Comparison of ENCODE assay signal across 17 cellular contexts in the genomic region with DNA sequence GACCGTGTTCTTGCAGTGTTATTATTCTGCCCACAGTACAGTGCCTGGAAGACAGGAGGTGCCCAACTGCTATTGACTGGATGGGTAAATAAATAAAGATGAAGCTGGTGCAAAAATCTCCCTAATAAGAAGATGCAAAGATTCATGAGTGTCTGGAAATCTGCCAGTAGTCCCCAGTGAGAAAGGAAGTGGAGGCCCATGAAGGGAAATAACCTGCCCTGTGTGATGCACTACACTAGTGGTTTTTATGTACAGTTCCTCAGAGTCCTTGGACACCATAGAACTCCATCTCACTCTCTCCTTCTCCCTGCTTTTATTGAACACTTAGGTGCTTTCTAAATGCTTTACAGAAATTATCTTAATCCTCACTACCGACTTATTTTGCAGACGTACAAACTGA.
DNase-seq lines count a peak whose midpoint lies in the region; ATAC-seq lines count a peak whose summit lies in the region.
"Had no signal": no experiment of that assay in that cellular context is flagged by ENCODE, and none has a peak within 500 bp of the region (broad histone marks: within the 10 kb centered on the region; RNA-seq: fewer than 3 reads in every experiment).

No MANE protein-coding gene starts in this region.

- no peak overlapping the region for H3K27ac Mint-ChIP-seq in activated naive CD4-positive, alpha-beta T cell treated with anti-CD3 and anti-CD28 coated beads, Interleukin-2, amount 50 U/mL, for 24 hours
- no peak overlapping the region for H3K27ac Mint-ChIP-seq in stimulated activated naive B cell treated with anti-CD40 and anti-IgM and Interleukin-4, amounts not matched to agents 10 μg/mL and 1 μg/mL and 100 μg/mL, for 72 hours
- H3K27ac Mint-ChIP-seq: activated CD8-positive, alpha-beta memory T cell treated with anti-CD3 and anti-CD28 coated beads, Interleukin-2, amount 10 ng/mL, durations not matched to agents 7 days and 5 days; activated naive CD4-positive, alpha-beta T cell treated with anti-CD3 and anti-CD28 coated beads, Interleukin-2, amount 10 ng/mL, durations not matched to agents 7 days and 5 days had no signal

- peaks cover 82% of the 10 kb centered on the region for H3K4me1 Mint-ChIP-seq in activated naive CD4-positive, alpha-beta T cell treated with anti-CD3 and anti-CD28 coated beads, Interleukin-2, amount 50 U/mL, for 24 hours
- H3K4me1 Mint-ChIP-seq in stimulated activated naive B cell treated with anti-CD40 and anti-IgM and Interleukin-4, amounts not matched to agents 10 μg/mL and 1 μg/mL and 100 μg/mL, for 72 hours, result peaks cover 11% of the 10 kb centered on the region in 2 donors

- H3K36me3 Mint-ChIP-seq in activated naive CD4-positive, alpha-beta T cell treated with anti-CD3 and anti-CD28 coated beads, Interleukin-2, amount 50 U/mL, for 24 hours, result peaks cover 3% of the 10 kb centered on the region
- H3K36me3 Mint-ChIP-seq in stimulated activated naive B cell treated with anti-CD40 and anti-IgM and Interleukin-4, amounts not matched to agents 10 μg/mL and 1 μg/mL and 100 μg/mL, for 72 hours, result no peaks in the 10 kb centered on the region

- no peak for DNase-seq in activated naive CD4-positive, alpha-beta T cell treated with anti-CD3 and anti-CD28 coated beads, Interleukin-2, amount 50 U/mL, for 16 hours
- no peak for DNase-seq in stimulated activated naive B cell treated with anti-CD40 and anti-IgM and Interleukin-4, amounts not matched to agents 10 μg/mL and 1 μg/mL and 100 μg/mL, for 72 hours
- DNase-seq in D341Med (ENCODE audit: low spot score) (no peak), T-helper 1 cell (no peak), T-helper 9 cell (no peak)
- DNase-seq: activated CD8-positive, alpha-beta memory T cell treated with anti-CD3 and anti-CD28 coated beads, Interleukin-2, amount 10 ng/mL, durations not matched to agents 7 days and 5 days; activated naive CD4-positive, alpha-beta T cell treated with anti-CD3 and anti-CD28 coated beads, Interleukin-2, amount 10 ng/mL, durations not matched to agents 7 days and 5 days; Caco-2; GF-D8; KG1; lower lobe of right lung; right lobe of liver; stimulated activated CD4-positive, alpha-beta T cell treated with anti-CD3 and anti-CD28 coated beads, Interleukin-4, amount 100 ng/mL, for 1 hour had no signal

- peaks cover 6% of the 10 kb centered on the region for H3K9me3 Mint-ChIP-seq in activated naive CD4-positive, alpha-beta T cell treated with anti-CD3 and anti-CD28 coated beads, Interleukin-2, amount 50 U/mL, for 24 hours
- H3K9me3 Mint-ChIP-seq in stimulated activated naive B cell treated with anti-CD40 and anti-IgM and Interleukin-4, amounts not matched to agents 10 μg/mL and 1 μg/mL and 100 μg/mL, for 72 hours, result peaks cover 2 to 6% of the 10 kb centered on the region in 2 donors

- H3K4me3 Mint-ChIP-seq in activated naive CD4-positive, alpha-beta T cell treated with anti-CD3 and anti-CD28 coated beads, Interleukin-2, amount 50 U/mL, for 24 hours, result peak overlapping the region; percentile 27
- H3K4me3 Mint-ChIP-seq in stimulated activated naive B cell treated with anti-CD40 and anti-IgM and Interleukin-4, amounts not matched to agents 10 μg/mL and 1 μg/mL and 100 μg/mL, for 72 hours, result no peak overlapping the region
- H3K4me3 Mint-ChIP-seq: activated CD8-positive, alpha-beta memory T cell treated with anti-CD3 and anti-CD28 coated beads, Interleukin-2, amount 10 ng/mL, durations not matched to agents 7 days and 5 days; activated naive CD4-positive, alpha-beta T cell treated with anti-CD3 and anti-CD28 coated beads, Interleukin-2, amount 10 ng/mL, durations not matched to agents 7 days and 5 days; neural crest cell had no signal

- H3K27me3 Mint-ChIP-seq in activated naive CD4-positive, alpha-beta T cell treated with anti-CD3 and anti-CD28 coated beads, Interleukin-2, amount 50 U/mL, for 24 hours, result no peaks in the 10 kb centered on the region
- peaks cover 0 to 7% of the 10 kb centered on the region in 2 donors for H3K27me3 Mint-ChIP-seq in stimulated activated naive B cell treated with anti-CD40 and anti-IgM and Interleukin-4, amounts not matched to agents 10 μg/mL and 1 μg/mL and 100 μg/mL, for 72 hours
- H3K27me3 Mint-ChIP-seq: activated CD8-positive, alpha-beta memory T cell treated with anti-CD3 and anti-CD28 coated beads, Interleukin-2, amount 10 ng/mL, durations not matched to agents 7 days and 5 days; activated naive CD4-positive, alpha-beta T cell treated with anti-CD3 and anti-CD28 coated beads, Interleukin-2, amount 10 ng/mL, durations not matched to agents 7 days and 5 days had no signal

- peak; percentile 64 for ATAC-seq in GM21619 (IDR thresholded peaks at IDR 0.05; ENCODE audit: unreplicated experiment)
- ATAC-seq in HG03571 (IDR thresholded peaks at IDR 0.05; ENCODE audit: unreplicated experiment), result peak; percentile 71
- ATAC-seq in stimulated activated naive B cell treated with anti-CD40 and anti-IgM and Interleukin-4, amounts not matched to agents 10 μg/mL and 1 μg/mL and 100 μg/mL, for 72 hours (replicated peaks), result peak; percentile 25 to 62
- ATAC-seq: activated CD8-positive, alpha-beta memory T cell treated with anti-CD3 and anti-CD28 coated beads, Interleukin-2, amount 10 ng/mL, durations not matched to agents 7 days and 5 days; lower lobe of right lung; right lobe of liver had no signal
